Comparison of ENCODE assay signal across 13 cellular contexts in genomic region chr1:201457508-201457960, GRCh38. TPM values are rescaled to one million over a fixed set of nuclear protein-coding genes. Genes with fewer than 3 reads are reported as not detected.
DNase-seq lines count a peak whose midpoint lies in the region; ATAC-seq and TF ChIP-seq lines count a peak whose summit lies in the region.
"Had no signal": no experiment of that assay in that cellular context is flagged by ENCODE, and none has a peak within 500 bp of the region (broad histone marks: within the 10 kb centered on the region; RNA-seq: fewer than 3 reads in every experiment).

No MANE protein-coding gene starts in this region.

- H3K4me3 Mint-ChIP-seq in T-cell = no peak overlapping the region
- H3K4me3 Mint-ChIP-seq: activated naive CD8-positive, alpha-beta T cell had no signal

- ATAC-seq in T-cell (replicated peaks in 1 of 4) (no peak), HG02642 (IDR thresholded peaks at IDR 0.05; ENCODE audit: poor library complexity, unreplicated experiment) (no peak)

- POLR2A ChIA-PET in T-cell (lab: Charles Lee) = no interaction called here
- POLR2A ChIA-PET in GM10248 (lab: Yijun Ruan, JAX) = no interaction called here

- peaks cover 0 to 2% of the 10 kb centered on the region in 2 donors for H3K27me3 Mint-ChIP-seq in T-cell

- no peaks in the 10 kb centered on the region for H3K36me3 Mint-ChIP-seq in T-cell
- H3K36me3 Mint-ChIP-seq: activated naive CD8-positive, alpha-beta T cell had no signal

- peaks cover 0 to 7% (median 2%) of the 10 kb centered on the region in 3 donors for H3K4me1 Mint-ChIP-seq in T-cell

- DNase-seq in HT1080 (ENCODE audit: low read depth) (peak; percentile 32), amniotic epithelial cell (ENCODE audit: low read depth) (peak; percentile 36), fibroblast of villous mesenchyme (ENCODE audit: low read depth) (peak; percentile 52), substantia nigra (lab: John Stamatoyannopoulos, UW) (no peak), T-cell (no peak), GM10248 (ENCODE audit: extremely low spot score) (no peak), HK-2 (ENCODE audit: unreplicated experiment) (no peak)
- DNase-seq: NCI-H146, NCI-H774, small intestine, T-helper 1 cell had no signal

- CTCF ChIA-PET in T-cell (lab: Charles Lee) = no interaction called here
- CTCF ChIA-PET in GM10248 (lab: Yijun Ruan, JAX) = interaction anchor here (1.2 to 3.2 kb wide), 4 partner anchors 9 to 55 kb away, joined by 3 to 27 read pairs (median 12); partner anchors contain the start of gene PHLDA3

- H3K4me3 ChIP-seq in fibroblast of villous mesenchyme (ENCODE audit: low read depth, low read length) = no peak overlapping the region

- no peaks in the 10 kb centered on the region for H3K9me3 Mint-ChIP-seq in T-cell

- TF ChIP-seq CTCF in fibroblast of villous mesenchyme (IDR thresholded peaks at IDR 0.05; ENCODE audit: insufficient read depth, low read depth, low read length) (no peak), GM10248 (IDR thresholded peaks at IDR 0.05; ENCODE audit: control extremely low read depth, extremely low read depth, low read depth, missing control alignments) (no peak)

- H3K27ac ChIP-seq in substantia nigra (ENCODE audit: low read depth, low read length, poor library complexity, severe bottlenecking) = peak overlapping the region; percentile 77

- H3K27ac Mint-ChIP-seq in T-cell = no peak overlapping the region
- H3K27ac Mint-ChIP-seq: activated naive CD8-positive, alpha-beta T cell had no signal

RNA-seq across cellular contexts. Expression of gene PHLDA3, which starts 11.5 kb away (rescaled TPM):
- total RNA-seq in HT1080 (2014; rRNA removed; shearing (Covaris generic)) = 91.8 and 111 TPM in 2 replicates
- 104 and 143 TPM in 2 replicates for polyA plus RNA-seq in HT1080 (2015; cell fraction: cytosol; rRNA removed)
- 90.0 and 94.6 TPM in 2 replicates for polyA plus RNA-seq in HT1080 (2015; cell fraction: nucleus; rRNA removed)
- 65.1 and 70.0 TPM in 2 replicates for total RNA-seq in fibroblast of villous mesenchyme
- total RNA-seq in T-cell = 1 to 10 TPM in 4 of 5 donors, under 1 TPM in 1; 0.83 to 5.8 (median 3.6) TPM

RNA-seq across cellular contexts. Expression of gene TNNI1, which starts 36.0 kb away (rescaled TPM):
- not detected in 2 replicates for total RNA-seq in HT1080 (2014; rRNA removed; shearing (Covaris generic))
- polyA plus RNA-seq in HT1080 (2015; cell fraction: cytosol; rRNA removed) = not detected in 2 replicates
- not detected in 2 replicates for polyA plus RNA-seq in HT1080 (2015; cell fraction: nucleus; rRNA removed)
- total RNA-seq in fibroblast of villous mesenchyme (under 0.01 TPM in 1 of 2 replicates, not detected in the other), T-cell (not detected)

RNA-seq across cellular contexts. Expression of gene CSRP1, which starts 49.4 kb away (rescaled TPM):
- 516 and 694 TPM in 2 replicates for total RNA-seq in HT1080 (2014; rRNA removed; shearing (Covaris generic))
- polyA plus RNA-seq in HT1080 (2015; cell fraction: cytosol; rRNA removed) = 857 and 1,112 TPM in 2 replicates
- 468 and 520 TPM in 2 replicates for polyA plus RNA-seq in HT1080 (2015; cell fraction: nucleus; rRNA removed)
- total RNA-seq in fibroblast of villous mesenchyme (931 and 941 TPM in 2 replicates), T-cell (10 to 100 TPM; 35.0 to 47.2 (median 36.8) TPM)

RNA-seq across cellular contexts. Expression of gene LAD1, which starts 58.4 kb away (rescaled TPM):
- total RNA-seq in HT1080 (2014; rRNA removed; shearing (Covaris generic)) = not detected in 2 replicates
- not detected in 2 replicates for polyA plus RNA-seq in HT1080 (2015; cell fraction: cytosol; rRNA removed)
- not detected in 2 replicates for polyA plus RNA-seq in HT1080 (2015; cell fraction: nucleus; rRNA removed)
- not detected in 2 replicates for total RNA-seq in fibroblast of villous mesenchyme
- total RNA-seq in T-cell = 1 to 10 TPM in 2 of 5 donors, under 1 TPM in 1, not detected in 2; 0.53 to 1.7 (median 1.1) TPM

Comparison
In these comparisons a context has a peak if more than half of its experiments do, and no peak if none do; other contexts are left out.
1. DNase-seq: peak in HT1080 (single experiment), amniotic epithelial cell (single experiment) and fibroblast of villous mesenchyme (single experiment); none in substantia nigra (0 of 49), T-cell (0 of 34), GM10248 (single experiment) and HK-2 (single experiment).
2. RNA of gene CSRP1, which starts 49.4 kb away (total RNA-seq): 931 to 941 TPM in fibroblast of villous mesenchyme and 516 to 694 TPM in HT1080; 35.0 to 47.2 TPM in T-cell; every median in the first group is over 10 times any median in the second.